9 cellular contexts compared by ENCODE assay signal in genomic region chr3:42503251-42503924, GRCh38. TPM values are rescaled to one million over a fixed set of nuclear protein-coding genes. Genes with fewer than 3 reads are reported as not detected.
DNase-seq lines count a peak whose midpoint lies in the region; ATAC-seq and TF ChIP-seq lines count a peak whose summit lies in the region.
"Had no signal": no experiment of that assay in that cellular context is flagged by ENCODE, and none has a peak within 500 bp of the region (broad histone marks: within the 10 kb centered on the region; RNA-seq: fewer than 3 reads in every experiment).

No MANE protein-coding gene starts in this region.

- H3K4me1 Mint-ChIP-seq in Caco-2 (ENCODE audit: low read depth, unreplicated experiment) (peaks cover 21% of the 10 kb centered on the region), T-cell (peaks cover 50 to 74% (median 62%) of the 10 kb centered on the region in 3 donors)

- H3K4ac ChIP-seq in trophoblast cell (ENCODE audit: low read depth, low read length), result no peak overlapping the region

- H2AFZ ChIP-seq in trophoblast cell (ENCODE audit: insufficient read depth, low read length, poor library complexity), result no peak overlapping the region

- H3K23ac ChIP-seq in trophoblast cell (ENCODE audit: low read length), result no peak overlapping the region

- no peak overlapping the region for H2BK12ac ChIP-seq in trophoblast cell (ENCODE audit: low read length)

- no peak for TF ChIP-seq EP300 in gastroesophageal sphincter (IDR thresholded peaks at IDR 0.05)

- H3K36me3 ChIP-seq in Caco-2 (ENCODE audit: control insufficient read depth, insufficient read depth, low read length) (no peaks in the 10 kb centered on the region), trophoblast cell (ENCODE audit: control insufficient read depth in 1 of 2, insufficient read depth in 2 of 2, low read length in 2 of 2) (no peaks in the 10 kb centered on the region), gastroesophageal sphincter (no peaks in the 10 kb centered on the region)

- POLR2A ChIA-PET in Caco-2 (lab: Charles Lee) (no interaction called here), T-cell (lab: Charles Lee) (no interaction called here)

- H3K9ac ChIP-seq in trophoblast cell (ENCODE audit: low read length), result no peak overlapping the region

- H3K9me3 ChIP-seq in Caco-2 (no peaks in the 10 kb centered on the region), trophoblast cell (ENCODE audit: insufficient read depth, low read depth, low read length) (no peaks in the 10 kb centered on the region), gastroesophageal sphincter (no peaks in the 10 kb centered on the region)

- BruUV-seq in Caco-2 (replicated peaks; lab: Mats Ljungman, UMichigan), result TSS peak; percentile 50

- H4K8ac ChIP-seq in trophoblast cell (ENCODE audit: low read depth, low read length), result no peak overlapping the region

- H2BK5ac ChIP-seq in trophoblast cell (ENCODE audit: low read depth, low read length, poor library complexity), result no peak overlapping the region

- no peak overlapping the region for H4K12ac ChIP-seq in trophoblast cell (ENCODE audit: low read depth, low read length)

- H3K14ac ChIP-seq in trophoblast cell (ENCODE audit: low read length), result no peak overlapping the region

- peaks cover 10% of the 10 kb centered on the region for H3K27me3 Mint-ChIP-seq in Caco-2 (ENCODE audit: insufficient read depth, unreplicated experiment)
- H3K27me3 Mint-ChIP-seq in T-cell, result peaks cover 12 to 28% of the 10 kb centered on the region in 2 donors

- peak overlapping the region; percentile 70 for H3K4me2 ChIP-seq in trophoblast cell (ENCODE audit: low read length)

- no peak for TF ChIP-seq CTCF in Caco-2 (IDR thresholded peaks at IDR 0.05; ENCODE audit: insufficient read depth in 1 of 2, low read depth in 1 of 2, low read length in 1 of 2, severe bottlenecking in 1 of 2, unreplicated experiment in 1 of 2)
- no peak for TF ChIP-seq CTCF in fibroblast of pulmonary artery (IDR thresholded peaks at IDR 0.05; ENCODE audit: low read length, missing control alignments)
- no peak for TF ChIP-seq CTCF in gastroesophageal sphincter (IDR thresholded peaks at IDR 0.05)

- H3K9me3 Mint-ChIP-seq in Caco-2 (ENCODE audit: unreplicated experiment), result no peaks in the 10 kb centered on the region
- H3K9me3 Mint-ChIP-seq in T-cell, result no peaks in the 10 kb centered on the region

- H3K27ac ChIP-seq in trophoblast cell (ENCODE audit: low read depth, low read length), result no peak overlapping the region
- no peak overlapping the region for H3K27ac ChIP-seq in gastroesophageal sphincter

- peaks cover 10% of the 10 kb centered on the region for H3K4me1 ChIP-seq in Caco-2
- H3K4me1 ChIP-seq in trophoblast cell (ENCODE audit: control insufficient read depth in 1 of 2, insufficient read depth in 2 of 2, low read length in 2 of 2), result peaks cover 17 to 19% of the 10 kb centered on the region in 2 experiments
- peaks cover 0 to 22% (median 11%) of the 10 kb centered on the region in 3 donors for H3K4me1 ChIP-seq in gastroesophageal sphincter

- H2BK120ac ChIP-seq in trophoblast cell (ENCODE audit: insufficient read depth, low read length, poor library complexity), result no peak overlapping the region

- no peak for TF ChIP-seq POLR2A in gastroesophageal sphincter (IDR thresholded peaks at IDR 0.05)

- H3K79me2 ChIP-seq in trophoblast cell (ENCODE audit: control insufficient read depth, insufficient read depth, low read length, poor library complexity), result no peaks in the 10 kb centered on the region

- H3K4me3 Mint-ChIP-seq in Caco-2 (ENCODE audit: unreplicated experiment), result peak overlapping the region; percentile 85
- peak overlapping the region; percentile 86 to 92 (median 86) for H3K4me3 Mint-ChIP-seq in T-cell

- peaks cover 6% of the 10 kb centered on the region for H3K79me1 ChIP-seq in trophoblast cell (ENCODE audit: low read length)

- H3K4me3 ChIP-seq in Caco-2 (ENCODE audit: low read depth, low read length), result peak overlapping the region; percentile 70
- H3K4me3 ChIP-seq in fibroblast of pulmonary artery (replicated peaks; ENCODE audit: low read depth, low read length), result peak overlapping the region; percentile 59
- no peak overlapping the region for H3K4me3 ChIP-seq in trophoblast cell (ENCODE audit: low read depth, low read length)
- H3K4me3 ChIP-seq in gastroesophageal sphincter, result peak overlapping the region in 1 of 2 donors; percentile 58

- H2AK5ac ChIP-seq in trophoblast cell (ENCODE audit: low read length), result no peak overlapping the region

- no peak for ATAC-seq in T-cell (replicated peaks in 1 of 4)
- ATAC-seq in gastroesophageal sphincter, result no peak
- no peak for ATAC-seq in GM18858 (IDR thresholded peaks at IDR 0.05; ENCODE audit: unreplicated experiment)

- H3K27ac Mint-ChIP-seq in Caco-2 (ENCODE audit: unreplicated experiment), result no peak overlapping the region
- H3K27ac Mint-ChIP-seq in T-cell, result peak overlapping the region; percentile 89 to 91

- peak in 1 of 2 experiments; percentile 5 for DNase-seq in Caco-2
- DNase-seq in T-cell, result peak in 2 of 34 experiments; percentile 11 to 23
- DNase-seq in fibroblast of pulmonary artery (ENCODE audit: low read depth), result no peak
- no peak for DNase-seq in trophoblast cell
- DNase-seq in NCI-H1092 (lab: John Stamatoyannopoulos, UW), result no peak
- no peak for DNase-seq in 8988T
- DNase-seq: stimulated activated CD4-positive, alpha-beta T cell treated with anti-CD3 and anti-CD28 coated beads, Interleukin-1b, Interleukin-23, amount 100 ng/mL, for 48 hours had no signal

- no peak overlapping the region for H4K91ac ChIP-seq in trophoblast cell (ENCODE audit: low read depth, low read length)

- WGBS in trophoblast cell (ENCODE audit: extremely low coverage, insufficient coverage, insufficient read length), result no CpG with 5 or more reads among the region's 4 CpGs
- 100% methylated on average over 1 of the region's 4 CpGs; no CpG with 5 or more reads in 1 of the 2 donors for WGBS in gastroesophageal sphincter (ENCODE audit: low coverage in 1 of 2), 2 donors

- H3K36me3 Mint-ChIP-seq in Caco-2 (ENCODE audit: insufficient read depth, unreplicated experiment) (peaks cover 8% of the 10 kb centered on the region), T-cell (no peaks in the 10 kb centered on the region)

- intact Hi-C loops in Caco-2 (cut with micrococcal nuclease; ENCODE audit: unreplicated experiment), result no loop called here

- CTCF ChIA-PET in Caco-2 (lab: Charles Lee), result interaction anchor here (0.6 kb wide), 1 partner anchor 996 kb away, joined by 4 read pairs; no protein-coding TSS in a partner anchor
- CTCF ChIA-PET in T-cell (lab: Charles Lee), result interaction anchor here in 1 of 2 donors (4.2 kb wide), 1 partner anchor 33 kb away, joined by 25 read pairs; no protein-coding TSS in a partner anchor

- H3K27me3 ChIP-seq in Caco-2 (replicated peaks; ENCODE audit: control insufficient read depth, insufficient read depth, low read length), result no peaks in the 10 kb centered on the region
- H3K27me3 ChIP-seq in trophoblast cell (ENCODE audit: insufficient read depth, low read length), result peaks cover 5% of the 10 kb centered on the region
- H3K27me3 ChIP-seq in gastroesophageal sphincter, result peaks cover 49% of the 10 kb centered on the region

- no peak overlapping the region for H3K18ac ChIP-seq in trophoblast cell (ENCODE audit: low read length)

RNA-seq across cellular contexts. Expression of gene VIPR1, which starts 0.9 kb away (rescaled TPM):
- total RNA-seq in Caco-2 (2022) (3.7 and 3.8 TPM in 2 replicates), T-cell (10 to 100 TPM; 68.0 to 92.4 (median 76.1) TPM), gastroesophageal sphincter (1 to 10 TPM; 3.8 to 9.5 (median 5.9) TPM)
- 8.1 and 8.8 TPM in 2 replicates for polyA plus RNA-seq in trophoblast cell (2013)

Comparison
In these comparisons a context has a peak if more than half of its experiments do, and no peak if none do; other contexts are left out.
1. RNA of gene VIPR1, which starts 0.9 kb away (total RNA-seq): 68.0 to 92.4 TPM in T-cell; 3.8 to 9.5 TPM in gastroesophageal sphincter and 3.7 to 3.8 TPM in Caco-2; every median in the first group is over 4 times any median in the second.